ENCODE assay signal across 13 cellular contexts in the genomic region with DNA sequence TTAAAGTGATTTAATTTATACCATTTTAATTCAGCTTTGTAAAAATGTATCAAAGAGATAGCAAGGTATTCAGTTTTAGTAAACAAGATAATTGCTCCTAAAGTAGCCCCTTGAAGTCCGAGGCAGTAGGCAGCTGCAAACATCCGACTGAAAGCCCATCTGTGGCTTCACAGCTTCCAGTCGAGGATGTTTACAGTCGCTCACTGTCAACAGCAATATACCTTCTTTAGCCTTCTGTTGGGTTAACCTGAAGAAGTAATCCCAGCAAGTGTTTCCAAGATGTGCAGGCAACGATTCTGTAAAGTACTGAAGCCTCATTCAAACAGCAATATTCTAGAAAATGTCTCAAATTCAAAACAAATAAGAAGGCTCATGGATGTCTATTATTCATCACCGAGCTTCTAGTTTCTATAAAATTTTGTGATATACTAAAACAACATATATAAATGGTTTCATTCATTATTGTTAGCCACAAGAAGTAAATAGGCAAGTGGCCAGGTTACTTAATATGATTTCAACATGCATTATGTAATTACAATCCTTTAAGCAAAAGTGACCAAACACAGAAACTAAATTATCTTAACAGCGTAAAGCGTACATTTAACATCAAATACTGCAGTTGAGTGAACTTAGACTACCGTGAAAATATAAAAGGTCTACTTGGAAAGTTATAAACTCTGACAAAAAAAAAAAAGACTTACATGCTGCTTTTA.
DNase-seq lines count a peak whose midpoint lies in the region; ATAC-seq and TF ChIP-seq lines count a peak whose summit lies in the region.
"Had no signal": no experiment of that assay in that cellular context is flagged by ENCODE, and none has a peak within 500 bp of the region (broad histone marks: within the 10 kb centered on the region; RNA-seq: fewer than 3 reads in every experiment).

No MANE protein-coding gene starts in this region.

- H3K9me3 Mint-ChIP-seq in glutamatergic neuron (ENCODE audit: unreplicated experiment): peaks cover 2% of the 10 kb centered on the region
- H3K9me3 Mint-ChIP-seq: activated CD4-positive, alpha-beta memory T cell treated with anti-CD3 and anti-CD28 coated beads, Interleukin-2, amount 10 ng/mL, durations not matched to agents 7 days and 5 days; stimulated activated memory B cell treated with anti-CD40 and anti-IgM and Interleukin-4, amounts not matched to agents 10 μg/mL and 1 μg/mL and 100 μg/mL, for 72 hours had no signal

- TF ChIP-seq POLR2A in adrenal gland (IDR thresholded peaks at IDR 0.05) (no peak), sigmoid colon (IDR thresholded peaks at IDR 0.05) (no peak)

- peak overlapping the region; percentile 64 for H3K27ac Mint-ChIP-seq in glutamatergic neuron (ENCODE audit: unreplicated experiment)
- H3K27ac Mint-ChIP-seq: activated CD4-positive, alpha-beta memory T cell treated with anti-CD3 and anti-CD28 coated beads, Interleukin-2, amount 10 ng/mL, durations not matched to agents 7 days and 5 days; stimulated activated memory B cell treated with anti-CD40 and anti-IgM and Interleukin-4, amounts not matched to agents 10 μg/mL and 1 μg/mL and 100 μg/mL, for 72 hours had no signal

- TF ChIP-seq CTCF in adrenal gland (IDR thresholded peaks at IDR 0.05) (no peak), glutamatergic neuron (IDR thresholded peaks at IDR 0.05; ENCODE audit: partially characterized antibody, unreplicated experiment) (no peak), sigmoid colon (IDR thresholded peaks at IDR 0.05) (no peak)

- peak; percentile 30 for DNase-seq in HT-29 (ENCODE audit: low spot score)
- no peak for DNase-seq in adrenal gland
- DNase-seq in glutamatergic neuron: peak; percentile 24
- no peak for DNase-seq in sigmoid colon
- DNase-seq in activated naive CD4-positive, alpha-beta T cell (lab: John Stamatoyannopoulos, UW): no peak
- no peak for DNase-seq in stimulated activated CD4-positive, alpha-beta T cell treated with anti-CD3 and anti-CD28 coated beads, Interleukin-2, amount 100 ng/mL, for 24 hours
- DNase-seq: activated CD4-positive, alpha-beta memory T cell treated with anti-CD3 and anti-CD28 coated beads, Interleukin-2, amount 10 ng/mL, durations not matched to agents 7 days and 5 days; aorta; MV-4-11; retina had no signal

- peak overlapping the region in 4 of 5 donors; percentile 35 to 71 (median 54) for H3K27ac ChIP-seq in adrenal gland
- H3K27ac ChIP-seq in sigmoid colon: peak overlapping the region; percentile 28 to 73 (median 50)

- no peak for ATAC-seq in HG03135 (IDR thresholded peaks at IDR 0.05; ENCODE audit: unreplicated experiment)
- no peak for ATAC-seq in GM18517 (IDR thresholded peaks at IDR 0.05; ENCODE audit: unreplicated experiment)
- ATAC-seq: stimulated activated memory B cell treated with anti-CD40 and anti-IgM and Interleukin-4, amounts not matched to agents 10 μg/mL and 1 μg/mL and 100 μg/mL, for 72 hours had no signal

- peaks cover 19% of the 10 kb centered on the region for H3K4me1 Mint-ChIP-seq in glutamatergic neuron (ENCODE audit: low read depth, unreplicated experiment)
- H3K4me1 Mint-ChIP-seq: activated CD4-positive, alpha-beta memory T cell treated with anti-CD3 and anti-CD28 coated beads, Interleukin-2, amount 10 ng/mL, durations not matched to agents 7 days and 5 days; stimulated activated memory B cell treated with anti-CD40 and anti-IgM and Interleukin-4, amounts not matched to agents 10 μg/mL and 1 μg/mL and 100 μg/mL, for 72 hours had no signal

- no peaks in the 10 kb centered on the region for H3K9me3 ChIP-seq in adrenal gland (replicated peaks in 1 of 3)
- H3K9me3 ChIP-seq in sigmoid colon: no peaks in the 10 kb centered on the region

- no peak overlapping the region for H3K4me3 Mint-ChIP-seq in glutamatergic neuron (ENCODE audit: unreplicated experiment)
- H3K4me3 Mint-ChIP-seq: activated CD4-positive, alpha-beta memory T cell treated with anti-CD3 and anti-CD28 coated beads, Interleukin-2, amount 10 ng/mL, durations not matched to agents 7 days and 5 days; stimulated activated memory B cell treated with anti-CD40 and anti-IgM and Interleukin-4, amounts not matched to agents 10 μg/mL and 1 μg/mL and 100 μg/mL, for 72 hours had no signal

- H3K27me3 ChIP-seq in adrenal gland (no peaks in the 10 kb centered on the region), sigmoid colon (no peaks in the 10 kb centered on the region)

- H3K36me3 Mint-ChIP-seq in glutamatergic neuron (ENCODE audit: unreplicated experiment): no peaks in the 10 kb centered on the region
- H3K36me3 Mint-ChIP-seq: stimulated activated memory B cell treated with anti-CD40 and anti-IgM and Interleukin-4, amounts not matched to agents 10 μg/mL and 1 μg/mL and 100 μg/mL, for 72 hours had no signal

- TF ChIP-seq EP300 in sigmoid colon (IDR thresholded peaks at IDR 0.05): no peak

- H3K27me3 Mint-ChIP-seq in glutamatergic neuron (ENCODE audit: unreplicated experiment): no peaks in the 10 kb centered on the region

- H3K4me3 ChIP-seq in adrenal gland (no peak overlapping the region), sigmoid colon (no peak overlapping the region)

- 57 to 68% (median 59%) methylated on average over 9 of the region's 9 CpGs for WGBS in adrenal gland, 4 donors
- 35 to 60% methylated on average over 9 of the region's 9 CpGs for WGBS in sigmoid colon, 2 donors

- H3K36me3 ChIP-seq in adrenal gland (replicated peaks in 1 of 2) (no peaks in the 10 kb centered on the region), sigmoid colon (peaks cover 0 to 11% (median 0%) of the 10 kb centered on the region in 4 donors)

- H3K4me1 ChIP-seq in adrenal gland (replicated peaks in 1 of 2) (peaks cover 6 to 20% of the 10 kb centered on the region in 2 donors), sigmoid colon (peaks cover 0 to 57% (median 14%) of the 10 kb centered on the region in 4 donors)

- intact Hi-C loops in adrenal gland (cut with DNase I) (no loop called here), sigmoid colon (cut with DNase I) (loop anchor here (2.0 kb wide), 1 partner anchor 17 kb away; no protein-coding TSS in a partner anchor)

Comparison
In these comparisons a context has a peak if more than half of its experiments do, and no peak if none do; other contexts are left out.
1. DNase-seq: peak in HT-29 (single experiment) and glutamatergic neuron (single experiment); none in adrenal gland (0 of 7), sigmoid colon (single experiment), activated naive CD4-positive, alpha-beta T cell (0 of 4) and stimulated activated CD4-positive, alpha-beta T cell treated with anti-CD3 and anti-CD28 coated beads, Interleukin-2, amount 100 ng/mL, for 24 hours (0 of 2).